Comparison of ENCODE assay signal across 1 cellular context in the genomic region with DNA sequence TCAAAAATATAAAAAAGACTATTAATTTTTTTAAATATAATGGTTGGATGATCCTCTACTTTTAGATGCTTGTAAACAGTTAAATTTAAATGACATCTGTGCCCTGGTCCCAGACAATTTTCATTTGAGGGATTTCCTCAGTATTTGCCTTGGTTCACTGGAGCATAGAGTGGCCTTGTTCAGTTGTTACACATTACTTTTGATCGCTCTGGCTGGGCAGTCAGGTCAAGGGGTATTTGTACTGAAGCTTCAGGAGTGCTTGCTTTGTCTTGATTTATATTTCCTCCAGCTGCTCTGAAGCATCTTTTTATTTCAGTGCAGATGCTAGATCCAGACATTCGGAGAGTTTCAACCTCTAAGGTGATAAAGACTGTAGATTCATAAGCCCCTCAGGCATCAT.
TF ChIP-seq lines count a peak whose summit lies in the region.

No MANE protein-coding gene starts in this region.

TF ChIP-seq in WTC11, 78 proteins besides CTCF, POLR2A, EP300 and RAD21 (continued from another document):
- TF ChIP-seq, protein P1, sequence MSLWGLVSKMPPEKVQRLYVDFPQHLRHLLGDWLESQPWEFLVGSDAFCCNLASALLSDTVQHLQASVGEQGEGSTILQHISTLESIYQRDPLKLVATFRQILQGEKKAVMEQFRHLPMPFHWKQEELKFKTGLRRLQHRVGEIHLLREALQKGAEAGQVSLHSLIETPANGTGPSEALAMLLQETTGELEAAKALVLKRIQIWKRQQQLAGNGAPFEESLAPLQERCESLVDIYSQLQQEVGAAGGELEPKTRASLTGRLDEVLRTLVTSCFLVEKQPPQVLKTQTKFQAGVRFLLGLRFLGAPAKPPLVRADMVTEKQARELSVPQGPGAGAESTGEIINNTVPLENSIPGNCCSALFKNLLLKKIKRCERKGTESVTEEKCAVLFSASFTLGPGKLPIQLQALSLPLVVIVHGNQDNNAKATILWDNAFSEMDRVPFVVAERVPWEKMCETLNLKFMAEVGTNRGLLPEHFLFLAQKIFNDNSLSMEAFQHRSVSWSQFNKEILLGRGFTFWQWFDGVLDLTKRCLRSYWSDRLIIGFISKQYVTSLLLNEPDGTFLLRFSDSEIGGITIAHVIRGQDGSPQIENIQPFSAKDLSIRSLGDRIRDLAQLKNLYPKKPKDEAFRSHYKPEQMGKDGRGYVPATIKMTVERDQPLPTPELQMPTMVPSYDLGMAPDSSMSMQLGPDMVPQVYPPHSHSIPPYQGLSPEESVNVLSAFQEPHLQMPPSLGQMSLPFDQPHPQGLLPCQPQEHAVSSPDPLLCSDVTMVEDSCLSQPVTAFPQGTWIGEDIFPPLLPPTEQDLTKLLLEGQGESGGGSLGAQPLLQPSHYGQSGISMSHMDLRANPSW (CRISPR knock-in tag; conservative IDR thresholded peaks at IDR 0.05; ENCODE audit: low read depth): no peak
- TF ChIP-seq ZNF263 (CRISPR knock-in tag; IDR thresholded peaks at IDR 0.05; ENCODE audit: low read depth): no peak
- no peak for TF ChIP-seq ZNF671 (CRISPR knock-in tag; IDR thresholded peaks at IDR 0.05)
- TF ChIP-seq MYBL2 (CRISPR knock-in tag; IDR thresholded peaks at IDR 0.05): no peak
- no peak for TF ChIP-seq JUN (CRISPR knock-in tag; IDR thresholded peaks at IDR 0.05)
- TF ChIP-seq ZNF317 (CRISPR knock-in tag; IDR thresholded peaks at IDR 0.05; ENCODE audit: borderline replicate concordance, low read depth): no peak
- TF ChIP-seq, protein P2, sequence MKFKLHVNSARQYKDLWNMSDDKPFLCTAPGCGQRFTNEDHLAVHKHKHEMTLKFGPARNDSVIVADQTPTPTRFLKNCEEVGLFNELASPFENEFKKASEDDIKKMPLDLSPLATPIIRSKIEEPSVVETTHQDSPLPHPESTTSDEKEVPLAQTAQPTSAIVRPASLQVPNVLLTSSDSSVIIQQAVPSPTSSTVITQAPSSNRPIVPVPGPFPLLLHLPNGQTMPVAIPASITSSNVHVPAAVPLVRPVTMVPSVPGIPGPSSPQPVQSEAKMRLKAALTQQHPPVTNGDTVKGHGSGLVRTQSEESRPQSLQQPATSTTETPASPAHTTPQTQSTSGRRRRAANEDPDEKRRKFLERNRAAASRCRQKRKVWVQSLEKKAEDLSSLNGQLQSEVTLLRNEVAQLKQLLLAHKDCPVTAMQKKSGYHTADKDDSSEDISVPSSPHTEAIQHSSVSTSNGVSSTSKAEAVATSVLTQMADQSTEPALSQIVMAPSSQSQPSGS (CRISPR knock-in tag; IDR thresholded peaks at IDR 0.05; ENCODE audit: borderline replicate concordance, low read depth): no peak
- TF ChIP-seq ZNF423 (CRISPR knock-in tag; IDR thresholded peaks at IDR 0.05): no peak
- no peak for TF ChIP-seq ZNF416 (CRISPR knock-in tag; IDR thresholded peaks at IDR 0.05)
- TF ChIP-seq E2F1 (CRISPR knock-in tag; IDR thresholded peaks at IDR 0.05): no peak
TF ChIP-seq in WTC11: peak in this region for 0.
